Comparison of ENCODE assay signal across 8 cellular contexts in the genomic region with DNA sequence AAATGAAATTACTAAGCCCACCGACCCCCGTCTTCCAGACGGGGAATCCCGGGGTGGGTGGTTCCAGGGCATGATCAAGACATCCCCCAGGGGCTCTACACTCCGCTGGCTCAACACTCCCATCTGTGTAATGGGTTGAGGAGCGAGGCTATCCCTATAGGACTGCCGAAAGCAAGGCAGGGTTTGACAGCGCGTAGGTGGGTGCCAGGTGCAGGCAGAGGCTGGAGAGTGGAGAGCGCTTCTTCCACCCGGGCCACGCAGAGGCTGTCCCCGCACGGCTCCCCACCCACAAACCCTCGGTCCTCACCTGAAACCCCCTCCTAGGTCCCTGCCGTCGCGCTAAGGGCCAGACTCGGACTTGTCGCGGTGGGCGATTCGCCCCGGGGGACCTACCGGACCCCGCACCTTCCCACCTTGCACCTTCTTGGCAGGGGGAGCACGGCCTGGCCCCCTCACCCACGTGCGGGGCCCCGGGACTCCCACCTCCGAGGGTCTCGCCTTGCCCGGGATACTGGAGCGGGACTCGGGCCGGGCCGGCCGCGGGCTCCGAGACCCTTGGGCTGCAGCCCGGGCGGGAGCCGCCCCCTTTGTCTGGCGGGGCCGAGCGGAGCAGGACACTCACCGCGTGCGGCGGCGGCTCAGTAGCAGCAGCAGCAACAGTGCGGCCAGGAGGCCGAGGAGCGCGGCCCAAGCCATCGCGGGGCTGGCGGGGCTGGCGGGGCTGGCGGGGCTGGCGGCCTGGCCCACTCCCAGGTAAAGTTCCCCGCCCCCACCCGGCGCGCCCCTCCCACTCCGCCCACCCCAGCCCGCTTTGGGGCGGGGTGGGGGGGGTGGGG. TPM values are rescaled to one million over a fixed set of nuclear protein-coding genes. Genes with fewer than 3 reads are reported as not detected.
A peak's percentile ranks its signal among the peaks of the same experiment; 100 is the strongest.
DNase-seq lines count a peak whose midpoint lies in the region; ATAC-seq and TF ChIP-seq lines count a peak whose summit lies in the region.

A gene (minus strand): TSS at position 717 of the 836 bp plus-strand sequence. CDS start 21 bp downstream, at position 696.

- WGBS in tibial nerve, 2 donors, result 19% methylated on average over 19 to 26 of the region's 68 CpGs

- no peak within 1 kb of the TSS for H3K9ac ChIP-seq in duodenal mucosa (ENCODE audit: low read depth in 1 of 2, low read length in 2 of 2)

- H3K9me3 ChIP-seq in duodenal mucosa (ENCODE audit: control insufficient read depth in 1 of 2, low read length in 2 of 2) (no peaks in the 10 kb centered on the region), tibial nerve (no peaks in the 10 kb centered on the region)

- TF ChIP-seq EP300 in tibial nerve (IDR thresholded peaks at IDR 0.05), result no peak

- DNase-seq in NCI-H82 (lab: John Stamatoyannopoulos, UW) (peak; percentile 25), NCI-H82 treated with DMSO at 0.1 percent for 48 hours (lab: John Stamatoyannopoulos, UW; ENCODE audit: unreplicated experiment) (no peak), mesenteric fat pad (ENCODE audit: low spot score) (peak; percentile 89), tibial nerve (ENCODE audit: low spot score in 2 of 2) (no peak), DMS153 (lab: John Stamatoyannopoulos, UW) (no peak)

- H3K4me1 ChIP-seq in duodenal mucosa (ENCODE audit: control insufficient read depth in 1 of 2, insufficient read depth in 2 of 2, low read length in 2 of 2) (peaks cover 0 to 2% of the 10 kb centered on the region in 2 donors), tibial nerve (peaks cover 0 to 56% (median 7%) of the 10 kb centered on the region in 4 donors)

- no peak for TF ChIP-seq CTCF in tibial nerve (IDR thresholded peaks at IDR 0.05)

- H3K36me3 ChIP-seq in duodenal mucosa (ENCODE audit: control insufficient read depth in 1 of 2, insufficient read depth in 2 of 2, low read length in 2 of 2), result no peaks in the 10 kb centered on the region
- H3K36me3 ChIP-seq in tibial nerve, result no peaks in the 10 kb centered on the region

- ATAC-seq in GM21360 (IDR thresholded peaks at IDR 0.05; ENCODE audit: unreplicated experiment), result no peak
- no peak for ATAC-seq in HG03095 (IDR thresholded peaks at IDR 0.05; ENCODE audit: unreplicated experiment)

- H3K4me3 ChIP-seq in duodenal mucosa (ENCODE audit: low read depth in 1 of 2, low read length in 2 of 2) (peak within 1 kb of the TSS in 1 of 2 donors; percentile 32), tibial nerve (peak within 1 kb of the TSS; percentile 24 to 56 (median 29))

- H3K27me3 ChIP-seq in duodenal mucosa (ENCODE audit: control insufficient read depth in 1 of 2, insufficient read depth in 2 of 2, low read length in 2 of 2), result peaks cover 24 to 31% of the 10 kb centered on the region in 2 donors
- peaks cover 0 to 48% of the 10 kb centered on the region in 2 donors for H3K27me3 ChIP-seq in tibial nerve

- TF ChIP-seq POLR2A in tibial nerve (IDR thresholded peaks at IDR 0.05), result no peak

- H3K27ac ChIP-seq in duodenal mucosa (ENCODE audit: low read depth, low read length) (peak within 1 kb of the TSS; percentile 32), tibial nerve (peak within 1 kb of the TSS; percentile 34 to 85 (median 56))

RNA-seq across cellular contexts. Expression of the gene that starts here (rescaled TPM):
- total RNA-seq in mesenteric fat pad (124 TPM), tibial nerve (10 to 100 TPM; 31.5 to 92.4 (median 47.5) TPM)

Comparison
In these comparisons a context has a peak if more than half of its experiments do, and no peak if none do; other contexts are left out.
1. DNase-seq: peak in NCI-H82 (single experiment) and mesenteric fat pad (single experiment); none in NCI-H82 treated with DMSO at 0.1 percent for 48 hours (single experiment), tibial nerve (0 of 2) and DMS153 (single experiment).